ENCODE assay signal across 13 cellular contexts in genomic region chr5:132134384-132134783, GRCh38.
DNase-seq lines count a peak whose midpoint lies in the region; ATAC-seq, FAIRE-seq and TF ChIP-seq lines count a peak whose summit lies in the region.
"Had no signal": no experiment of that assay in that cellular context is flagged by ENCODE, and none has a peak within 500 bp of the region (broad histone marks: within the 10 kb centered on the region; RNA-seq: fewer than 3 reads in every experiment).

No MANE protein-coding gene starts in this region.

- no peak overlapping the region for H2BK20ac ChIP-seq in H1 (ENCODE audit: low read length)

- H3F3A ChIP-seq in smooth muscle cell (ENCODE audit: low read depth): no peaks in the 10 kb centered on the region

- H2BK12ac ChIP-seq in H1 (ENCODE audit: low read depth, low read length): no peak overlapping the region

- H3K9ac ChIP-seq in H1 (replicated peaks in 1 of 4; ENCODE audit: extremely low read depth in 1 of 4, low read depth in 3 of 4, low read length in 3 of 4) (no peak overlapping the region), smooth muscle cell (ENCODE audit: low read depth) (no peak overlapping the region), kidney (ENCODE audit: low read length in 2 of 2) (no peak overlapping the region)

- peaks cover 17% of the 10 kb centered on the region for H3K27me3 Mint-ChIP-seq in activated CD4-positive, alpha-beta T cell treated with anti-CD3 and anti-CD28 coated beads for 36 hours
- peaks cover 51% of the 10 kb centered on the region for H3K27me3 Mint-ChIP-seq in activated CD4-positive, alpha-beta T cell treated with anti-CD3 and anti-CD28 coated beads, Interleukin-2, amount 10 ng/mL, durations not matched to agents 7 days and 5 days

- H2BK15ac ChIP-seq in H1 (ENCODE audit: low read length): no peak overlapping the region

- H3K9me3 ChIP-seq in H1 (ENCODE audit: insufficient read depth in 2 of 2, low read depth in 1 of 2, low read length in 1 of 2) (peaks cover 3 to 10% of the 10 kb centered on the region in 2 experiments; a peak in 3 of 4 replicates), smooth muscle cell (replicated peaks; ENCODE audit: low read depth) (no peaks in the 10 kb centered on the region), kidney (ENCODE audit: control insufficient read depth in 1 of 2, low read length in 2 of 2) (peaks cover 0 to 3% of the 10 kb centered on the region in 2 donors)
- H3K9me3 ChIP-seq: body of pancreas had no signal

- no peak overlapping the region for H4K8ac ChIP-seq in H1 (ENCODE audit: extremely low read depth, insufficient read depth, low read length)

- no peak overlapping the region for H2BK5ac ChIP-seq in H1 (ENCODE audit: low read depth, low read length)

- peak; percentile 3 to 10; a peak in 1 of 4 replicates for TF ChIP-seq RAD21 in H1 (IDR thresholded peaks at IDR 0.05 in 1 of 2, conservative IDR thresholded peaks at IDR 0.05 in 1 of 2; ENCODE audit: low read depth in 2 of 2, low read length in 2 of 2)

- no peaks in the 10 kb centered on the region for H3K4me1 ChIP-seq in H1 (replicated peaks in 1 of 4; ENCODE audit: control insufficient read depth in 3 of 4, insufficient read depth in 4 of 4, low read length in 3 of 4)
- no peaks in the 10 kb centered on the region for H3K4me1 ChIP-seq in smooth muscle cell (ENCODE audit: low read depth)
- no peaks in the 10 kb centered on the region for H3K4me1 ChIP-seq in kidney (ENCODE audit: control insufficient read depth in 1 of 2, insufficient read depth in 1 of 2, low read depth in 1 of 2, low read length in 2 of 2)
- H3K4me1 ChIP-seq: body of pancreas had no signal

- no peak overlapping the region for H3K4me3 ChIP-seq in H1 (ENCODE audit: extremely low read depth in 1 of 4, insufficient read depth in 2 of 4, low read depth in 3 of 4, low read length in 4 of 4)
- H3K4me3 ChIP-seq in smooth muscle cell: no peak overlapping the region
- no peak overlapping the region for H3K4me3 ChIP-seq in kidney (ENCODE audit: low read length in 2 of 2)
- H3K4me3 ChIP-seq: body of pancreas had no signal

- TF ChIP-seq CTCF in H1 (IDR thresholded peaks at IDR 0.05; ENCODE audit: control extremely low read depth in 1 of 3, insufficient read depth in 1 of 3, low read depth in 1 of 3, low read length in 3 of 3) (peak in 1 of 3 experiments; percentile 8; a peak in 1 of 4 replicates), smooth muscle cell (IDR thresholded peaks at IDR 0.05; ENCODE audit: borderline replicate concordance, insufficient read depth, poor library complexity, severe bottlenecking) (peak; percentile 11), kidney (IDR thresholded peaks at IDR 0.05; ENCODE audit: borderline replicate concordance, extremely low read depth, insufficient read depth) (no peak)

- intact Hi-C loops in activated CD4-positive, alpha-beta T cell treated with anti-CD3 and anti-CD28 coated beads for 36 hours (cut with DNase I, micrococcal nuclease): loop anchor here (1.0 to 2.0 kb wide), 2 partner anchors 69 to 70 kb away; no protein-coding TSS in a partner anchor
- intact Hi-C loops in kidney (cut with DNase I): no loop called here

- DNase-seq in activated CD4-positive, alpha-beta T cell treated with anti-CD3 and anti-CD28 coated beads for 36 hours: no peak
- DNase-seq in activated CD4-positive, alpha-beta T cell treated with anti-CD3 and anti-CD28 coated beads, Interleukin-2, amount 10 ng/mL, durations not matched to agents 7 days and 5 days: no peak
- DNase-seq in MV-4-11 (lab: John Stamatoyannopoulos, UW) (peak; percentile 27), H1 (ENCODE audit: low read depth in 1 of 2, low spot score in 2 of 2) (no peak), smooth muscle cell (lab: John Stamatoyannopoulos, UW; ENCODE audit: unreplicated experiment) (no peak), putamen (ENCODE audit: low spot score) (no peak), Ammon's horn (ENCODE audit: low spot score) (no peak), kidney (no peak)
- DNase-seq: AML-193, body of pancreas, left colon, NCI-H510A treated with DMSO at 0.1 percent for 48 hours had no signal

- WGBS in H1 (ENCODE audit: extremely low coverage in 1 of 2, insufficient coverage in 1 of 2, insufficient read length in 1 of 2, insufficient replicate concordance in 2 of 2, low coverage in 1 of 2, low lambda C conversion rate in 2 of 2, missing lambda C conversion rate in 1 of 2), 2 experiments: 71% methylated on average over 5 of the region's 5 CpGs; no CpG with 5 or more reads in 1 of the 2 experiments
- 56% methylated on average over 5 of the region's 5 CpGs for WGBS in smooth muscle cell (ENCODE audit: low lambda C conversion rate)

- H3K56ac ChIP-seq in H1 (replicated peaks; ENCODE audit: insufficient read length, low read depth, low read length): no peak overlapping the region

- FAIRE-seq in H1 (lab: Jason Lieb, UNC) (no peak), kidney (lab: Jason Lieb, UNC) (no peak)

- H2AK5ac ChIP-seq in H1 (ENCODE audit: low read depth, low read length): no peak overlapping the region

- H3K18ac ChIP-seq in H1 (ENCODE audit: extremely low read depth, low read length): no peak overlapping the region

- H3K36me3 Mint-ChIP-seq in activated CD4-positive, alpha-beta T cell treated with anti-CD3 and anti-CD28 coated beads for 36 hours (ENCODE audit: low read depth): no peaks in the 10 kb centered on the region
- H3K36me3 Mint-ChIP-seq in activated CD4-positive, alpha-beta T cell treated with anti-CD3 and anti-CD28 coated beads, Interleukin-2, amount 10 ng/mL, durations not matched to agents 7 days and 5 days (ENCODE audit: low read depth): peaks cover 2% of the 10 kb centered on the region
- H3K36me3 Mint-ChIP-seq: WTC11 had no signal

- no peak overlapping the region for H3K27ac Mint-ChIP-seq in activated CD4-positive, alpha-beta T cell treated with anti-CD3 and anti-CD28 coated beads for 36 hours
- no peak overlapping the region for H3K27ac Mint-ChIP-seq in activated CD4-positive, alpha-beta T cell treated with anti-CD3 and anti-CD28 coated beads, Interleukin-2, amount 10 ng/mL, durations not matched to agents 7 days and 5 days
- H3K27ac Mint-ChIP-seq: WTC11 had no signal

- no peak overlapping the region for H3K23ac ChIP-seq in H1 (ENCODE audit: insufficient read length)

- H2BK120ac ChIP-seq in H1 (replicated peaks; ENCODE audit: low read depth, low read length): no peak overlapping the region

- H3K27ac ChIP-seq in H1 (ENCODE audit: low read depth, low read length): no peak overlapping the region
- no peak overlapping the region for H3K27ac ChIP-seq in smooth muscle cell (ENCODE audit: low read depth)
- no peak overlapping the region for H3K27ac ChIP-seq in kidney (ENCODE audit: low read depth in 2 of 2, low read length in 2 of 2)
- H3K27ac ChIP-seq: body of pancreas had no signal

- peaks cover 8% of the 10 kb centered on the region for H3K4me1 Mint-ChIP-seq in activated CD4-positive, alpha-beta T cell treated with anti-CD3 and anti-CD28 coated beads for 36 hours
- H3K4me1 Mint-ChIP-seq in activated CD4-positive, alpha-beta T cell treated with anti-CD3 and anti-CD28 coated beads, Interleukin-2, amount 10 ng/mL, durations not matched to agents 7 days and 5 days: no peaks in the 10 kb centered on the region
- H3K4me1 Mint-ChIP-seq: WTC11 had no signal

- H3K4me2 ChIP-seq in H1 (ENCODE audit: insufficient read depth in 1 of 2, low read depth in 2 of 2, low read length in 2 of 2): no peak overlapping the region
- no peak overlapping the region for H3K4me2 ChIP-seq in smooth muscle cell

- POLR2A ChIA-PET in activated CD4-positive, alpha-beta T cell treated with anti-CD3 and anti-CD28 coated beads for 36 hours (lab: Charles Lee): no interaction called here
- POLR2A ChIA-PET in activated CD4-positive, alpha-beta T cell treated with anti-CD3 and anti-CD28 coated beads, Interleukin-2, amount 10 ng/mL, durations not matched to agents 7 days and 5 days (lab: Charles Lee): no interaction called here
- POLR2A ChIA-PET in H1 (lab: Charles Lee; ENCODE audit: partially characterized antibody): no interaction called here

- H3K23me2 ChIP-seq in H1 (ENCODE audit: low read depth, low read length): no peaks in the 10 kb centered on the region

- peak; percentile 42 for ATAC-seq in activated CD4-positive, alpha-beta T cell treated with anti-CD3 and anti-CD28 coated beads for 36 hours
- ATAC-seq: body of pancreas, left colon, WTC11 had no signal

- CTCF ChIA-PET in activated CD4-positive, alpha-beta T cell treated with anti-CD3 and anti-CD28 coated beads for 36 hours (lab: Charles Lee): interaction anchor here (0.6 to 1.5 kb wide), 4 partner anchors 23 to 104 kb away, joined by 3 to 4 read pairs (median 4); no protein-coding TSS in a partner anchor
- CTCF ChIA-PET in activated CD4-positive, alpha-beta T cell treated with anti-CD3 and anti-CD28 coated beads, Interleukin-2, amount 10 ng/mL, durations not matched to agents 7 days and 5 days (lab: Charles Lee): interaction anchor here (0.9 to 1.5 kb wide), 2 partner anchors 57 to 71 kb away, joined by 3 to 4 read pairs; no protein-coding TSS in a partner anchor
- CTCF ChIA-PET in H1 (lab: Charles Lee; ENCODE audit: partially characterized antibody): interaction anchor here (0.6 to 1.6 kb wide), 2 partner anchors 69 to 224 kb away, joined by 3 to 8 read pairs; no protein-coding TSS in a partner anchor

- H3K4ac ChIP-seq in H1 (replicated peaks; ENCODE audit: insufficient read length, low read depth, low read length): no peak overlapping the region

- no peaks in the 10 kb centered on the region for H3K36me3 ChIP-seq in H1 (ENCODE audit: control insufficient read depth in 2 of 4, insufficient read depth in 4 of 4, low read length in 3 of 4)
- H3K36me3 ChIP-seq in smooth muscle cell (ENCODE audit: low read depth): no peaks in the 10 kb centered on the region
- no peaks in the 10 kb centered on the region for H3K36me3 ChIP-seq in kidney (ENCODE audit: control insufficient read depth in 1 of 2, insufficient read depth in 2 of 2, low read length in 2 of 2)

- no peaks in the 10 kb centered on the region for H3K27me3 ChIP-seq in H1 (replicated peaks in 1 of 4; ENCODE audit: control insufficient read depth in 3 of 4, extremely low read depth in 1 of 4, insufficient read depth in 3 of 4, low read length in 3 of 4)
- H3K27me3 ChIP-seq in smooth muscle cell (ENCODE audit: low read depth): peaks cover 11% of the 10 kb centered on the region
- H3K27me3 ChIP-seq: body of pancreas had no signal

- H3K14ac ChIP-seq in H1 (ENCODE audit: insufficient read length): no peak overlapping the region

- H4K20me1 ChIP-seq in H1 (replicated peaks in 1 of 2; ENCODE audit: control insufficient read depth in 1 of 2, insufficient read depth in 2 of 2, low read length in 2 of 2): no peaks in the 10 kb centered on the region
- no peaks in the 10 kb centered on the region for H4K20me1 ChIP-seq in smooth muscle cell (ENCODE audit: low read depth)

- H3K4me3 Mint-ChIP-seq in activated CD4-positive, alpha-beta T cell treated with anti-CD3 and anti-CD28 coated beads for 36 hours: no peak overlapping the region
- no peak overlapping the region for H3K4me3 Mint-ChIP-seq in activated CD4-positive, alpha-beta T cell treated with anti-CD3 and anti-CD28 coated beads, Interleukin-2, amount 10 ng/mL, durations not matched to agents 7 days and 5 days
- H3K4me3 Mint-ChIP-seq: WTC11 had no signal

- no peak for TF ChIP-seq POLR2A in H1 (IDR thresholded peaks at IDR 0.05; ENCODE audit: control extremely low read depth in 1 of 2, low read depth in 2 of 2, low read length in 2 of 2)

- H4K91ac ChIP-seq in H1 (replicated peaks; ENCODE audit: insufficient read length, low read length): no peak overlapping the region

- TF ChIP-seq EP300 in H1 (IDR thresholded peaks at IDR 0.05; ENCODE audit: borderline replicate concordance in 1 of 2, low read depth in 2 of 2, low read length in 2 of 2): no peak

- peaks cover 2% of the 10 kb centered on the region for H3K9me3 Mint-ChIP-seq in activated CD4-positive, alpha-beta T cell treated with anti-CD3 and anti-CD28 coated beads for 36 hours (ENCODE audit: low read depth)
- H3K9me3 Mint-ChIP-seq in activated CD4-positive, alpha-beta T cell treated with anti-CD3 and anti-CD28 coated beads, Interleukin-2, amount 10 ng/mL, durations not matched to agents 7 days and 5 days: peaks cover 3% of the 10 kb centered on the region
- H3K9me3 Mint-ChIP-seq: WTC11 had no signal

- H3K79me2 ChIP-seq in H1 (ENCODE audit: control insufficient read depth in 1 of 2, insufficient read depth in 2 of 2, low read length in 2 of 2) (no peaks in the 10 kb centered on the region), smooth muscle cell (ENCODE audit: low read depth) (no peaks in the 10 kb centered on the region)

- H2AFZ ChIP-seq in H1 (ENCODE audit: low read length) (no peak overlapping the region), smooth muscle cell (ENCODE audit: low read depth) (no peak overlapping the region)

- no peaks in the 10 kb centered on the region for H3K79me1 ChIP-seq in H1 (ENCODE audit: low read depth, low read length)

- H4K5ac ChIP-seq in H1 (ENCODE audit: insufficient read length, low read depth, low read length): no peak overlapping the region
